1 cellular context compared by ENCODE assay signal in the genomic region with DNA sequence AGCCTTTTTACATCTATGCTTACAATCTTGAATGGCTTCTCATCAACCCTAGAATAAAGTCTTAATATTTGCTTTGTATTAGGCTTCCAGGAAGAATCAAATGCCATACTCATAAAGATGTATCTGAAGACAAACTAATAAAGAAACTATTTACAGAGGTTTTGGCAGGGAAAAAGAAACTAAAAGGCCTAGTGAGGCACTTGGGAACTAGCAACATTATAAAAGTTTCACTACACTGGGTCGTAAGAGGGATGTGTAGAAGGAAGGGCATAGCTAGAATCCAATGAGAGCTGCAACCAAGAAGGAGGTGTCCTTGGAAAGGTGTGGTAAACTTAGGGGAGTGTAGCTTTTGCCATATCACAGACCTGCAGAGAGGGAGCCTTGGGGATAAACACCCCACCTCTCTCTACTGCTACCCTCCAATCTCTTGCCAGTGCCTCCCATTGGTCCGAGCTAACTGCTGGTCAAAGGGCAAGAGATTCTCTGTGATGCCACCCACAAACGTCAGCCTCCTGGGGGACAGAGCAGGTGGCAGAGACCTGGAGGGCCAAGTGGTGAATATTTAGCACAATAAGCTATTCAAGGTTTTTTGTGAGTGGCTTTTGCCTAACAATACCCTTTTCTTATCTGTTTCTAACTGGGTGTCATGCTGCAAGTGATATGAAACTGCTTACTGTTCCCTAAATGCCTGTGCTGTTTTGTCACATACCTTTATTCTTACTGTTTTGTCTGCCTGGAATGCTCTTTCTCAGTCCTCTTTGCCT.
TF ChIP-seq lines count a peak whose summit lies in the region.

No MANE protein-coding gene starts in this region.

TF ChIP-seq in K562, 482 proteins besides CTCF, POLR2A, EP300 and RAD21 (continued from another document and continues in another):
- TF ChIP-seq REST (CRISPR knock-in tag; IDR thresholded peaks at IDR 0.05; ENCODE audit: low read depth): no peak
- TF ChIP-seq SMARCC2 (IDR thresholded peaks at IDR 0.05; ENCODE audit: low read depth): peak; percentile 93
- peak; percentile 91 for TF ChIP-seq ZNF766 (CRISPR knock-in tag; conservative IDR thresholded peaks at IDR 0.05)
- TF ChIP-seq E2F3 (CRISPR knock-in tag; IDR thresholded peaks at IDR 0.05): 0 out of 2 replicates have a peak, but pooled peaks have one; percentile 20
- TF ChIP-seq IFI16 (CRISPR knock-in tag; IDR thresholded peaks at IDR 0.05): peak; percentile 74; the same call in 1 of the 2 replicates
- TF ChIP-seq RBM22 (IDR thresholded peaks at IDR 0.05; ENCODE audit: low read depth, low read length, poor library complexity, severe bottlenecking): peak; percentile 34
- TF ChIP-seq ZBTB17 (CRISPR knock-in tag; IDR thresholded peaks at IDR 0.05): peak; percentile 77
- TF ChIP-seq ZNF57 (CRISPR knock-in tag; IDR thresholded peaks at IDR 0.05): 0 out of 2 replicates have a peak, but pooled peaks have one; percentile 14
- TF ChIP-seq GTF2E2 (tag; IDR thresholded peaks at IDR 0.05): peak; percentile 47; the same call in 1 of the 2 replicates
- TF ChIP-seq, protein P1, sequence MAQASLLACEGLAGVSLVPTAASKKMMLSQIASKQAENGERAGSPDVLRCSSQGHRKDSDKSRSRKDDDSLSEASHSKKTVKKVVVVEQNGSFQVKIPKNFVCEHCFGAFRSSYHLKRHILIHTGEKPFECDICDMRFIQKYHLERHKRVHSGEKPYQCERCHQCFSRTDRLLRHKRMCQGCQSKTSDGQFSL (CRISPR knock-in tag; IDR thresholded peaks at IDR 0.05): no peak
- TF ChIP-seq, protein P1 (tag; IDR thresholded peaks at IDR 0.05): no peak
- no peak for TF ChIP-seq THAP7 (CRISPR knock-in tag; IDR thresholded peaks at IDR 0.05)
- TF ChIP-seq, protein P2, sequence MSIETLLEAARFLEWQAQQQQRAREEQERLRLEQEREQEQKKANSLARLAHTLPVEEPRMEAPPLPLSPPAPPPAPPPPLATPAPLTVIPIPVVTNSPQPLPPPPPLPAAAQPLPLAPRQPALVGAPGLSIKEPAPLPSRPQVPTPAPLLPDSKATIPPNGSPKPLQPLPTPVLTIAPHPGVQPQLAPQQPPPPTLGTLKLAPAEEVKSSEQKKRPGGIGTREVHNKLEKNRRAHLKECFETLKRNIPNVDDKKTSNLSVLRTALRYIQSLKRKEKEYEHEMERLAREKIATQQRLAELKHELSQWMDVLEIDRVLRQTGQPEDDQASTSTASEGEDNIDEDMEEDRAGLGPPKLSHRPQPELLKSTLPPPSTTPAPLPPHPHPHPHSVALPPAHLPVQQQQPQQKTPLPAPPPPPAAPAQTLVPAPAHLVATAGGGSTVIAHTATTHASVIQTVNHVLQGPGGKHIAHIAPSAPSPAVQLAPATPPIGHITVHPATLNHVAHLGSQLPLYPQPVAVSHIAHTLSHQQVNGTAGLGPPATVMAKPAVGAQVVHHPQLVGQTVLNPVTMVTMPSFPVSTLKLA (conservative IDR thresholded peaks at IDR 0.05): 0 out of 4 replicates have a peak, but pooled peaks of 1 of the 2 experiments have one; percentile 38
- peak; percentile 62 to 67; a peak in 2 of 4 replicates for TF ChIP-seq KDM1A (IDR thresholded peaks at IDR 0.05)
- TF ChIP-seq, protein P3, sequence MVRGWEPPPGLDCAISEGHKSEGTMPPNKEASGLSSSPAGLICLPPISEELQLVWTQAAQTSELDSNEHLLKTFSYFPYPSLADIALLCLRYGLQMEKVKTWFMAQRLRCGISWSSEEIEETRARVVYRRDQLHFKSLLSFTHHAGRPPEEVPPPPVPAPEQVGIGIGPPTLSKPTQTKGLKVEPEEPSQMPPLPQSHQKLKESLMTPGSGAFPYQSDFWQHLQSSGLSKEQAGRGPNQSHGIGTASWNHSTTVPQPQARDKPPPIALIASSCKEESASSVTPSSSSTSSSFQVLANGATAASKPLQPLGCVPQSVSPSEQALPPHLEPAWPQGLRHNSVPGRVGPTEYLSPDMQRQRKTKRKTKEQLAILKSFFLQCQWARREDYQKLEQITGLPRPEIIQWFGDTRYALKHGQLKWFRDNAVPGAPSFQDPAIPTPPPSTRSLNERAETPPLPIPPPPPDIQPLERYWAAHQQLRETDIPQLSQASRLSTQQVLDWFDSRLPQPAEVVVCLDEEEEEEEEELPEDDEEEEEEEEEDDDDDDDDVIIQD (CRISPR knock-in tag; IDR thresholded peaks at IDR 0.05): 0 out of 2 replicates have a peak, but pooled peaks have one; percentile 80
- TF ChIP-seq, protein P4, sequence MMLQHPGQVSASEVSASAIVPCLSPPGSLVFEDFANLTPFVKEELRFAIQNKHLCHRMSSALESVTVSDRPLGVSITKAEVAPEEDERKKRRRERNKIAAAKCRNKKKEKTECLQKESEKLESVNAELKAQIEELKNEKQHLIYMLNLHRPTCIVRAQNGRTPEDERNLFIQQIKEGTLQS (IDR thresholded peaks at IDR 0.05): peak; percentile 33; the same call in 1 of the 2 replicates
- TF ChIP-seq, protein P4 (CRISPR knock-in tag; conservative IDR thresholded peaks at IDR 0.05): no peak
- no peak for TF ChIP-seq CBX8 (IDR thresholded peaks at IDR 0.05; ENCODE audit: borderline replicate concordance, extremely low read depth, low read depth, low read length, poor library complexity, severe bottlenecking)
- peak; percentile 81 for TF ChIP-seq ZNF316 (IDR thresholded peaks at IDR 0.05)
- peak; percentile 87 for TF ChIP-seq MTA2 (IDR thresholded peaks at IDR 0.05; ENCODE audit: low read depth)
- TF ChIP-seq ZNF592 (IDR thresholded peaks at IDR 0.05): peak; percentile 96
- peak; percentile 63; the same call in 1 of the 2 replicates for TF ChIP-seq ZNF398 (CRISPR knock-in tag; IDR thresholded peaks at IDR 0.05)
- TF ChIP-seq ZNF212 (CRISPR knock-in tag; IDR thresholded peaks at IDR 0.05): 0 out of 2 replicates have a peak, but pooled peaks have one; percentile 48
- TF ChIP-seq C11orf30 (IDR thresholded peaks at IDR 0.05; ENCODE audit: low read depth): peak; percentile 72
- peak; percentile 72 for TF ChIP-seq RBBP5 (IDR thresholded peaks at IDR 0.05; ENCODE audit: borderline replicate concordance, insufficient read depth, low read length, poor library complexity, severe bottlenecking)
- peak; percentile 26 to 82; a peak in 3 of 4 replicates for TF ChIP-seq TEAD1 (CRISPR knock-in tag; IDR thresholded peaks at IDR 0.05)
- TF ChIP-seq CREM (IDR thresholded peaks at IDR 0.05; ENCODE audit: low read depth): peak; percentile 37; the same call in 1 of the 2 replicates
- peak; percentile 63; the same call in 1 of the 2 replicates for TF ChIP-seq ZEB2 (IDR thresholded peaks at IDR 0.05)
- TF ChIP-seq SRSF1 (IDR thresholded peaks at IDR 0.05; ENCODE audit: low read depth, low read length): no peak
- TF ChIP-seq, protein P5, sequence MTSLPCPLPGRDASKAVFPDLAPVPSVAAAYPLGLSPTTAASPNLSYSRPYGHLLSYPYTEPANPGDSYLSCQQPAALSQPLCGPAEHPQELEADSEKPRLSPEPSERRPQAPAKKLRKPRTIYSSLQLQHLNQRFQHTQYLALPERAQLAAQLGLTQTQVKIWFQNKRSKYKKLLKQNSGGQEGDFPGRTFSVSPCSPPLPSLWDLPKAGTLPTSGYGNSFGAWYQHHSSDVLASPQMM (CRISPR knock-in tag; IDR thresholded peaks at IDR 0.05): no peak
- TF ChIP-seq, protein P6, sequence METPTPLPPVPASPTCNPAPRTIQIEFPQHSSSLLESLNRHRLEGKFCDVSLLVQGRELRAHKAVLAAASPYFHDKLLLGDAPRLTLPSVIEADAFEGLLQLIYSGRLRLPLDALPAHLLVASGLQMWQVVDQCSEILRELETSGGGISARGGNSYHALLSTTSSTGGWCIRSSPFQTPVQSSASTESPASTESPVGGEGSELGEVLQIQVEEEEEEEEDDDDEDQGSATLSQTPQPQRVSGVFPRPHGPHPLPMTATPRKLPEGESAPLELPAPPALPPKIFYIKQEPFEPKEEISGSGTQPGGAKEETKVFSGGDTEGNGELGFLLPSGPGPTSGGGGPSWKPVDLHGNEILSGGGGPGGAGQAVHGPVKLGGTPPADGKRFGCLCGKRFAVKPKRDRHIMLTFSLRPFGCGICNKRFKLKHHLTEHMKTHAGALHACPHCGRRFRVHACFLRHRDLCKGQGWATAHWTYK (CRISPR knock-in tag; IDR thresholded peaks at IDR 0.05): peak; percentile 54; the same call in 1 of the 2 replicates
- no peak for TF ChIP-seq PHF20 (IDR thresholded peaks at IDR 0.05; ENCODE audit: partially characterized antibody)
- no peak for TF ChIP-seq SMAD2 (IDR thresholded peaks at IDR 0.05; ENCODE audit: low read depth, low read length)
- TF ChIP-seq WHSC1 (IDR thresholded peaks at IDR 0.05; ENCODE audit: low read length): peak; percentile 52
- no peak for TF ChIP-seq DIDO1 (tag; IDR thresholded peaks at IDR 0.05; ENCODE audit: low read depth)
- TF ChIP-seq ATF7 (IDR thresholded peaks at IDR 0.05): peak; percentile 6; the same call in 1 of the 2 replicates
- TF ChIP-seq ERF (CRISPR knock-in tag; IDR thresholded peaks at IDR 0.05): peak; percentile 65; the same call in 1 of the 2 replicates
- TF ChIP-seq XRCC5 (IDR thresholded peaks at IDR 0.05; ENCODE audit: low read depth, low read length): no peak
- no peak for TF ChIP-seq SMARCA5 (IDR thresholded peaks at IDR 0.05)
- TF ChIP-seq FOXK2 (conservative IDR thresholded peaks at IDR 0.05 in 1 of 2, IDR thresholded peaks at IDR 0.05 in 1 of 2; ENCODE audit: low read depth in 2 of 2): peak; percentile 40 to 58; a peak in 2 of 4 replicates
